In genomic region chr22:50200333-50201190, GRCh38 we compare ENCODE assay signal across 8 cellular contexts. TPM values are rescaled to one million over a fixed set of nuclear protein-coding genes. Genes with fewer than 3 reads are reported as not detected.
DNase-seq lines count a peak whose midpoint lies in the region; ATAC-seq and TF ChIP-seq lines count a peak whose summit lies in the region.

A gene with protein sequence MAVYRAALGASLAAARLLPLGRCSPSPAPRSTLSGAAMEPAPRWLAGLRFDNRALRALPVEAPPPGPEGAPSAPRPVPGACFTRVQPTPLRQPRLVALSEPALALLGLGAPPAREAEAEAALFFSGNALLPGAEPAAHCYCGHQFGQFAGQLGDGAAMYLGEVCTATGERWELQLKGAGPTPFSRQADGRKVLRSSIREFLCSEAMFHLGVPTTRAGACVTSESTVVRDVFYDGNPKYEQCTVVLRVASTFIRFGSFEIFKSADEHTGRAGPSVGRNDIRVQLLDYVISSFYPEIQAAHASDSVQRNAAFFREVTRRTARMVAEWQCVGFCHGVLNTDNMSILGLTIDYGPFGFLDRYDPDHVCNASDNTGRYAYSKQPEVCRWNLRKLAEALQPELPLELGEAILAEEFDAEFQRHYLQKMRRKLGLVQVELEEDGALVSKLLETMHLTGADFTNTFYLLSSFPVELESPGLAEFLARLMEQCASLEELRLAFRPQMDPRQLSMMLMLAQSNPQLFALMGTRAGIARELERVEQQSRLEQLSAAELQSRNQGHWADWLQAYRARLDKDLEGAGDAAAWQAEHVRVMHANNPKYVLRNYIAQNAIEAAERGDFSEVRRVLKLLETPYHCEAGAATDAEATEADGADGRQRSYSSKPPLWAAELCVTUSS (plus strand): TSS chr22:50201011. CDS start chr22:50201037, 26 bp downstream.

- no peaks in the 10 kb centered on the region for H3K27me3 ChIP-seq in GM06990 (replicated peaks; ENCODE audit: control insufficient read depth, insufficient read depth, low read length)
- no peaks in the 10 kb centered on the region for H3K27me3 ChIP-seq in prostate gland (replicated peaks; ENCODE audit: insufficient read depth)
- H3K27me3 ChIP-seq in upper lobe of right lung = no peaks in the 10 kb centered on the region

- TF ChIP-seq POLR2A in prostate gland (IDR thresholded peaks at IDR 0.05) = peak; percentile 83

- H3K9me3 ChIP-seq in prostate gland (no peaks in the 10 kb centered on the region), upper lobe of right lung (no peaks in the 10 kb centered on the region)

- peaks cover 5% of the 10 kb centered on the region for H3K4me1 ChIP-seq in prostate gland (replicated peaks)
- peaks cover 14% of the 10 kb centered on the region for H3K4me1 ChIP-seq in upper lobe of right lung

- H3K27ac Mint-ChIP-seq in HFFc6 = peak within 1 kb of the TSS; percentile 29; the same call in 1 of the 2 replicates
- peak within 1 kb of the TSS; percentile 52 for H3K27ac Mint-ChIP-seq in T-helper 1 cell treated with Interleukin-12 subunit alpha and Interleukin-12 subunit beta and Interleukin-4 antibody, amounts not matched to agents 30 μg/mL and 1 μg/mL, for 36 hours

- H3K4me1 Mint-ChIP-seq in HFFc6 (ENCODE audit: low read depth) = peaks cover 10% of the 10 kb centered on the region
- peaks cover 19% of the 10 kb centered on the region for H3K4me1 Mint-ChIP-seq in T-helper 1 cell treated with Interleukin-12 subunit alpha and Interleukin-12 subunit beta and Interleukin-4 antibody, amounts not matched to agents 30 μg/mL and 1 μg/mL, for 36 hours (ENCODE audit: low read depth)

- peak; percentile 91 to 94 for ATAC-seq in left cardiac atrium
- ATAC-seq in upper lobe of right lung = peak; percentile 94

- H3K4me3 Mint-ChIP-seq in HFFc6 = peak within 1 kb of the TSS; percentile 89
- peak within 1 kb of the TSS; percentile 84 for H3K4me3 Mint-ChIP-seq in T-helper 1 cell treated with Interleukin-12 subunit alpha and Interleukin-12 subunit beta and Interleukin-4 antibody, amounts not matched to agents 30 μg/mL and 1 μg/mL, for 36 hours

- peak within 1 kb of the TSS; percentile 73 to 80 for H3K27ac ChIP-seq in prostate gland
- peak within 1 kb of the TSS; percentile 74 for H3K27ac ChIP-seq in upper lobe of right lung

- H3K36me3 Mint-ChIP-seq in HFFc6 (ENCODE audit: low read depth) = peaks cover 20% of the 10 kb centered on the region
- H3K36me3 Mint-ChIP-seq in T-helper 1 cell treated with Interleukin-12 subunit alpha and Interleukin-12 subunit beta and Interleukin-4 antibody, amounts not matched to agents 30 μg/mL and 1 μg/mL, for 36 hours (ENCODE audit: low read depth) = peaks cover 12% of the 10 kb centered on the region

- no peaks in the 10 kb centered on the region for H3K9me3 Mint-ChIP-seq in HFFc6
- H3K9me3 Mint-ChIP-seq in T-helper 1 cell treated with Interleukin-12 subunit alpha and Interleukin-12 subunit beta and Interleukin-4 antibody, amounts not matched to agents 30 μg/mL and 1 μg/mL, for 36 hours = no peaks in the 10 kb centered on the region

- intact Hi-C loops in left cardiac atrium (cut with DNase I) (no loop called here), prostate gland (cut with DNase I) (loop anchor here (10.0 kb wide), 1 partner anchor 266 kb away; no protein-coding TSS in a partner anchor), upper lobe of right lung (cut with DNase I) (no loop called here)

- 2% methylated on average over 48 of the region's 114 CpGs for WGBS in prostate gland

- H3K36me3 ChIP-seq in GM06990 (ENCODE audit: control insufficient read depth, insufficient read depth, low read length) = peaks cover 15% of the 10 kb centered on the region
- H3K36me3 ChIP-seq in prostate gland = no peaks in the 10 kb centered on the region
- H3K36me3 ChIP-seq in upper lobe of right lung = peaks cover 28% of the 10 kb centered on the region

- peak; percentile 96 for DNase-seq in GM06990 (ENCODE audit: extremely low read depth, insufficient read length)
- DNase-seq in HFFc6 = peak; percentile 77
- DNase-seq in NCI-H128 (lab: John Stamatoyannopoulos, UW; ENCODE audit: unreplicated experiment) = peak; percentile 52
- DNase-seq in amniotic epithelial cell (ENCODE audit: low read depth) = peak; percentile 73
- peak; percentile 95 for DNase-seq in left cardiac atrium
- peak; percentile 86 for DNase-seq in prostate gland (ENCODE audit: low spot score)
- peak; percentile 96 for DNase-seq in upper lobe of right lung

- peak within 1 kb of the TSS; percentile 62 for H3K4me3 ChIP-seq in GM06990 (replicated peaks; ENCODE audit: low read depth, low read length)
- H3K4me3 ChIP-seq in prostate gland = peak within 1 kb of the TSS; percentile 68 to 72
- peak within 1 kb of the TSS; percentile 76 for H3K4me3 ChIP-seq in upper lobe of right lung

- no peaks in the 10 kb centered on the region for H3K27me3 Mint-ChIP-seq in HFFc6 (ENCODE audit: insufficient read depth)
- H3K27me3 Mint-ChIP-seq in T-helper 1 cell treated with Interleukin-12 subunit alpha and Interleukin-12 subunit beta and Interleukin-4 antibody, amounts not matched to agents 30 μg/mL and 1 μg/mL, for 36 hours (ENCODE audit: low read depth) = no peaks in the 10 kb centered on the region

- TF ChIP-seq CTCF in GM06990 (IDR thresholded peaks at IDR 0.05; ENCODE audit: insufficient read depth, low read length, poor library complexity, severe bottlenecking) (no peak), HFFc6 (IDR thresholded peaks at IDR 0.05) (no peak; the same call in 1 of the 2 replicates), prostate gland (IDR thresholded peaks at IDR 0.05) (no peak), upper lobe of right lung (IDR thresholded peaks at IDR 0.05) (no peak)

RNA-seq across cellular contexts. Expression of the gene that starts here (rescaled TPM):
- total RNA-seq in HFFc6 (2021; fragmentation: NEBNext Ultra II Directional; extraction: Animal tissue kit (Norgen Biotek cat#: 25700)) = 10 to 100 TPM; 14.4 to 18.0 (median 16.0) TPM
- total RNA-seq in left cardiac atrium (10 to 100 TPM; 11.7 to 15.0 TPM), prostate gland (10 to 100 TPM; 51.8 to 58.5 TPM), upper lobe of right lung (17.6 TPM)

Comparison
In these comparisons a context has a peak if more than half of its experiments do, and no peak if none do; other contexts are left out.
1. Peak in every context shown above with its lines: DNase-seq, ATAC-seq, H3K4me3 ChIP-seq and H3K27ac ChIP-seq.